Comparison of ENCODE assay signal across 15 cellular contexts in the genomic region with DNA sequence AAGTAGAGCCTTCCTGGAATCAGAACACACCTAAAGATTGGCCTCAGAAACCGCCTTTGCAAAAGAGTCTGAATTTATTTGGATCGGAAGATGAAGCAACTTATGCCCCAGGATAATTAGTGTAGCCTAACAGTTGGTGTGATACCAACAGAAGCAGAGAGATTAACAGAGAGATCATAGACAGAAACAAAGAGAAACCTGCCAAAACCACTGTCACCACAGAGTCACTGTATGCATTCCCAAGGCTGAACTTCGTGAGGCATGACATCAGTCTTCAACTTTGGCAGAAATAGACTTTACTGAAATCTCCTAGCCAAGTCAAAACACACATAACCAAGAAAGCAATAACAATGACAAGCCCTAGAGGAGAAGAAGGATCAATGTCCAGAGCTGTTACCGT.
DNase-seq lines count a peak whose midpoint lies in the region; ATAC-seq lines count a peak whose summit lies in the region.
"Had no signal": no experiment of that assay in that cellular context is flagged by ENCODE, and none has a peak within 500 bp of the region (broad histone marks: within the 10 kb centered on the region; RNA-seq: fewer than 3 reads in every experiment).

No MANE protein-coding gene starts in this region.

- ATAC-seq in HG03025 (IDR thresholded peaks at IDR 0.05; ENCODE audit: low FRiP score, unreplicated experiment) = no peak
- ATAC-seq: CD8-positive, alpha-beta T cell had no signal

- no peak overlapping the region for H3K4me3 ChIP-seq in Jurkat, Clone E6-1 (ENCODE audit: low read length)
- H3K4me3 ChIP-seq: BLaER1 had no signal

- peak; percentile 5 for DNase-seq in Jurkat, Clone E6-1 (ENCODE audit: low read depth, low spot score)
- DNase-seq in M059J (ENCODE audit: low read depth) = peak; percentile 18
- DNase-seq in myocyte (ENCODE audit: low read depth) = peak; percentile 17
- no peak for DNase-seq in NOMO-1 (lab: John Stamatoyannopoulos, UW; ENCODE audit: unreplicated experiment in 2 of 2)
- DNase-seq in NCI-H1694 treated with DMSO at 0.1 percent for 48 hours (lab: John Stamatoyannopoulos, UW) = no peak
- DNase-seq: Caco-2; CD4-positive, CD25-positive, alpha-beta regulatory T cell; CD8-positive, alpha-beta T cell; DMS153; DND-41; GOT3; H7; HCEC 1CT had no signal

Comparison
In these comparisons a context has a peak if more than half of its experiments do, and no peak if none do; other contexts are left out.
1. DNase-seq: peak in Jurkat, Clone E6-1 (single experiment), M059J (single experiment) and myocyte (single experiment); none in NOMO-1 (0 of 2) and NCI-H1694 treated with DMSO at 0.1 percent for 48 hours (single experiment).